13 cellular contexts compared by ENCODE assay signal in the genomic region with DNA sequence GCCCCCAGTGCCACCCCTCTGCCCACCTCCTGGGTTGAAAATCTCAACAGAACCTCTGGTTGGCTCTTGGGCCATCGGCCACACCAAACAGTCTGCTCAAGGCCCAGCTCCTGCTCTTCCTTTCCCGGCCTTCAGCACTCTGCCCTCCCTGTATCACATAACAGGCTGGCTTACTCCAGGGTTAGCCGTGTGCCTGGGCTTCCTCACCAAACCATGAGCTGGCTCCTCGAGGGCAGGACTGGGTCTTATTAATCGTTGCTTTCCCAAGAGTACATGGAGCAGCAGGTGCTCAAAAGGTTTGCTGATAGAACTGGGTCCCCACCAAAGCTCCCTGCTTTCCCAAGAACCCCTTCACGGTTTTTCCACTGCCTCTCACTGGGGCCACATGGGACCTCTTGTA. TPM values are rescaled to one million over a fixed set of nuclear protein-coding genes. Genes with fewer than 3 reads are reported as not detected.
DNase-seq lines count a peak whose midpoint lies in the region; ATAC-seq and TF ChIP-seq lines count a peak whose summit lies in the region.
"Had no signal": no experiment of that assay in that cellular context is flagged by ENCODE, and none has a peak within 500 bp of the region (broad histone marks: within the 10 kb centered on the region; RNA-seq: fewer than 3 reads in every experiment).

No MANE protein-coding gene starts in this region.

- no peaks in the 10 kb centered on the region for H3K27me3 Mint-ChIP-seq in natural killer cell treated with Interleukin-12 subunit alpha and Interleukin-12 subunit beta and Interleukin-15 and Interleukin-18, amount 100 ng/mL, for 72 hours
- no peaks in the 10 kb centered on the region for H3K27me3 Mint-ChIP-seq in natural killer cell (ENCODE audit: low read depth in 2 of 2)
- no peaks in the 10 kb centered on the region for H3K27me3 Mint-ChIP-seq in activated naive CD8-positive, alpha-beta T cell treated with anti-CD3 and anti-CD28 coated beads for 36 hours
- H3K27me3 Mint-ChIP-seq: naive B cell had no signal

- H3K36me3 ChIP-seq in mesenchymal stem cell (ENCODE audit: control insufficient read depth in 1 of 2, insufficient read depth in 2 of 2, low read depth in 1 of 2, low read length in 2 of 2) (no peaks in the 10 kb centered on the region), upper lobe of right lung (peaks cover 6% of the 10 kb centered on the region)

- peak overlapping the region; percentile 81 for H4K8ac ChIP-seq in mesenchymal stem cell (ENCODE audit: low read length)

- H3K4me3 ChIP-seq in mesenchymal stem cell (ENCODE audit: insufficient read depth in 1 of 2, low read depth in 1 of 2, low read length in 2 of 2) (no peak overlapping the region), upper lobe of right lung (no peak overlapping the region)
- H3K4me3 ChIP-seq: BLaER1 had no signal

- H2BK12ac ChIP-seq in mesenchymal stem cell (ENCODE audit: low read length in 2 of 2) = peak overlapping the region; percentile 95 to 99

- H3K27ac ChIP-seq in mesenchymal stem cell (ENCODE audit: low read length, poor library complexity, severe bottlenecking) (peak overlapping the region; percentile 99), upper lobe of right lung (no peak overlapping the region)
- H3K27ac ChIP-seq: BLaER1 had no signal

- H3K27ac Mint-ChIP-seq in natural killer cell treated with Interleukin-12 subunit alpha and Interleukin-12 subunit beta and Interleukin-15 and Interleukin-18, amount 100 ng/mL, for 72 hours = peak overlapping the region; percentile 87 to 94
- H3K27ac Mint-ChIP-seq in natural killer cell = no peak overlapping the region
- H3K27ac Mint-ChIP-seq in activated naive CD8-positive, alpha-beta T cell treated with anti-CD3 and anti-CD28 coated beads for 36 hours = peak overlapping the region; percentile 92
- H3K27ac Mint-ChIP-seq: immature natural killer cell had no signal

- TF ChIP-seq CTCF in natural killer cell (IDR thresholded peaks at IDR 0.05) (no peak), upper lobe of right lung (IDR thresholded peaks at IDR 0.05) (no peak)

- H2BK5ac ChIP-seq in mesenchymal stem cell (ENCODE audit: low read depth, low read length, poor library complexity, severe bottlenecking) = peak overlapping the region; percentile 99

- no peaks in the 10 kb centered on the region for H3K36me3 Mint-ChIP-seq in natural killer cell treated with Interleukin-12 subunit alpha and Interleukin-12 subunit beta and Interleukin-15 and Interleukin-18, amount 100 ng/mL, for 72 hours
- H3K36me3 Mint-ChIP-seq in natural killer cell = no peaks in the 10 kb centered on the region
- peaks cover 4% of the 10 kb centered on the region for H3K36me3 Mint-ChIP-seq in activated naive CD8-positive, alpha-beta T cell treated with anti-CD3 and anti-CD28 coated beads for 36 hours
- H3K36me3 Mint-ChIP-seq: naive B cell had no signal

- intact Hi-C loops in natural killer cell (cut with micrococcal nuclease) (loop anchor here (1.0 to 2.0 kb wide), 2 partner anchors 134 to 142 kb away; partner anchors contain the start of gene GDF5), upper lobe of right lung (cut with DNase I) (loop anchor here (5.0 kb wide), 1 partner anchor 137 kb away; no protein-coding TSS in a partner anchor)

- H2AFZ ChIP-seq in mesenchymal stem cell (ENCODE audit: low read depth, low read length) = no peak overlapping the region

- ATAC-seq in natural killer cell treated with Interleukin-12 subunit alpha and Interleukin-12 subunit beta and Interleukin-15 and Interleukin-18, amount 100 ng/mL, for 72 hours = no peak
- no peak for ATAC-seq in natural killer cell
- no peak for ATAC-seq in upper lobe of right lung

- H3K4ac ChIP-seq in mesenchymal stem cell (ENCODE audit: low read depth in 1 of 2, low read length in 2 of 2) = peak overlapping the region; percentile 93 to 95

- peaks cover 26 to 35% of the 10 kb centered on the region in 2 donors for H3K4me1 Mint-ChIP-seq in natural killer cell treated with Interleukin-12 subunit alpha and Interleukin-12 subunit beta and Interleukin-15 and Interleukin-18, amount 100 ng/mL, for 72 hours (ENCODE audit: low read depth in 2 of 2)
- peaks cover 5 to 7% of the 10 kb centered on the region in 2 donors for H3K4me1 Mint-ChIP-seq in natural killer cell
- peaks cover 34% of the 10 kb centered on the region for H3K4me1 Mint-ChIP-seq in activated naive CD8-positive, alpha-beta T cell treated with anti-CD3 and anti-CD28 coated beads for 36 hours

- peaks cover 55% of the 10 kb centered on the region for H3K4me1 ChIP-seq in mesenchymal stem cell (ENCODE audit: control insufficient read depth, insufficient read depth, low read depth, low read length)
- no peaks in the 10 kb centered on the region for H3K4me1 ChIP-seq in upper lobe of right lung

- H3K9ac ChIP-seq in mesenchymal stem cell (ENCODE audit: low read length) = peak overlapping the region; percentile 69
- H3K9ac ChIP-seq: BLaER1 had no signal

- H3K27me3 ChIP-seq in mesenchymal stem cell (ENCODE audit: control insufficient read depth in 1 of 2, insufficient read depth in 1 of 2, low read length in 2 of 2) = no peaks in the 10 kb centered on the region
- no peaks in the 10 kb centered on the region for H3K27me3 ChIP-seq in upper lobe of right lung
- H3K27me3 ChIP-seq: BLaER1 had no signal

- H3K14ac ChIP-seq in mesenchymal stem cell (ENCODE audit: low read length in 2 of 2) = peak overlapping the region in 1 of 2 experiments; percentile 45

- H3K18ac ChIP-seq in mesenchymal stem cell (ENCODE audit: low read depth in 1 of 2, low read length in 2 of 2) = peak overlapping the region; percentile 87 to 94

- peak overlapping the region; percentile 66 for H2BK15ac ChIP-seq in mesenchymal stem cell (ENCODE audit: low read depth, poor library complexity, severe bottlenecking)

- H2BK120ac ChIP-seq in mesenchymal stem cell (ENCODE audit: low read depth, low read length) = peak overlapping the region; percentile 98

- H4K91ac ChIP-seq in mesenchymal stem cell (ENCODE audit: low read length) = peak overlapping the region; percentile 83

- H3K4me3 Mint-ChIP-seq in natural killer cell treated with Interleukin-12 subunit alpha and Interleukin-12 subunit beta and Interleukin-15 and Interleukin-18, amount 100 ng/mL, for 72 hours = peak overlapping the region; percentile 59
- H3K4me3 Mint-ChIP-seq in natural killer cell = no peak overlapping the region
- no peak overlapping the region for H3K4me3 Mint-ChIP-seq in activated naive CD8-positive, alpha-beta T cell treated with anti-CD3 and anti-CD28 coated beads for 36 hours
- H3K4me3 Mint-ChIP-seq: immature natural killer cell had no signal

- WGBS in mesenchymal stem cell = 77% methylated on average over 6 of the region's 6 CpGs

- H2AK5ac ChIP-seq in mesenchymal stem cell (ENCODE audit: low read length, severe bottlenecking) = peak overlapping the region; percentile 70

- H3K79me1 ChIP-seq in mesenchymal stem cell (replicated peaks; ENCODE audit: low read length, poor library complexity, severe bottlenecking) = peaks cover 4% of the 10 kb centered on the region

- peak; percentile 48 for DNase-seq in natural killer cell treated with Interleukin-12 subunit alpha and Interleukin-12 subunit beta and Interleukin-15 and Interleukin-18, amount 100 ng/mL, for 72 hours (ENCODE audit: low spot score)
- DNase-seq in natural killer cell (no peak), mesenchymal stem cell (no peak), upper lobe of right lung (peak; percentile 34), NCI-H2196 treated with DMSO at 0.1 percent for 48 hours (lab: John Stamatoyannopoulos, UW; ENCODE audit: unreplicated experiment) (no peak), UCSD-AML1 (lab: John Stamatoyannopoulos, UW; ENCODE audit: unreplicated experiment) (no peak), NCI-H774 (lab: John Stamatoyannopoulos, UW) (no peak)
- no peak for DNase-seq in activated naive CD8-positive, alpha-beta T cell treated with anti-CD3 and anti-CD28 coated beads for 36 hours
- DNase-seq: immature natural killer cell, naive B cell, NCI-H2227 treated with DMSO at 0.1 percent for 48 hours had no signal

- no peaks in the 10 kb centered on the region for H3K9me3 Mint-ChIP-seq in natural killer cell treated with Interleukin-12 subunit alpha and Interleukin-12 subunit beta and Interleukin-15 and Interleukin-18, amount 100 ng/mL, for 72 hours
- no peaks in the 10 kb centered on the region for H3K9me3 Mint-ChIP-seq in natural killer cell
- no peaks in the 10 kb centered on the region for H3K9me3 Mint-ChIP-seq in activated naive CD8-positive, alpha-beta T cell treated with anti-CD3 and anti-CD28 coated beads for 36 hours
- H3K9me3 Mint-ChIP-seq: immature natural killer cell, naive B cell had no signal

- no peaks in the 10 kb centered on the region for H3K9me3 ChIP-seq in mesenchymal stem cell (ENCODE audit: control insufficient read depth, low read length)
- no peaks in the 10 kb centered on the region for H3K9me3 ChIP-seq in upper lobe of right lung
- H3K9me3 ChIP-seq: BLaER1 had no signal

- H3K4me2 ChIP-seq in mesenchymal stem cell (ENCODE audit: low read length, poor library complexity, severe bottlenecking) = no peak overlapping the region
- H3K4me2 ChIP-seq: BLaER1 had no signal

- peak overlapping the region in 1 of 2 experiments; percentile 57 for H3K23ac ChIP-seq in mesenchymal stem cell (ENCODE audit: low read length in 2 of 2)

RNA-seq across cellular contexts. Expression of gene FAM83C, which starts 12.7 kb away (rescaled TPM):
- total RNA-seq in natural killer cell treated with Interleukin-12 subunit alpha and Interleukin-12 subunit beta and Interleukin-15 and Interleukin-18, amount 100 ng/mL, for 72 hours = under 1 TPM in 1 of 2 donors, not detected in 1; 0.10 TPM
- total RNA-seq in natural killer cell = not detected
- not detected for total RNA-seq in activated naive CD8-positive, alpha-beta T cell treated with anti-CD3 and anti-CD28 coated beads for 36 hours
- polyA plus RNA-seq in mesenchymal stem cell (2013, experiment 1 of 2) = not detected
- not detected for polyA plus RNA-seq in mesenchymal stem cell (2013, experiment 2 of 2)
- not detected for total RNA-seq in upper lobe of right lung
- total RNA-seq: cerebellum had no signal
- polyA plus RNA-seq: immature natural killer cell had no signal

RNA-seq across cellular contexts. Expression of gene EIF6, which starts 20.4 kb away (rescaled TPM):
- total RNA-seq in natural killer cell treated with Interleukin-12 subunit alpha and Interleukin-12 subunit beta and Interleukin-15 and Interleukin-18, amount 100 ng/mL, for 72 hours = 100 to 1,000 TPM; 154 to 233 TPM
- total RNA-seq in natural killer cell (10 to 100 TPM; 73.9 to 81.4 (median 79.0) TPM), upper lobe of right lung (78.8 TPM)
- 100 to 1,000 TPM; 172 to 179 TPM for total RNA-seq in activated naive CD8-positive, alpha-beta T cell treated with anti-CD3 and anti-CD28 coated beads for 36 hours
- 110 TPM for polyA plus RNA-seq in mesenchymal stem cell (2013, experiment 1 of 2)
- 112 TPM for polyA plus RNA-seq in mesenchymal stem cell (2013, experiment 2 of 2)

RNA-seq across cellular contexts. Expression of gene MMP24OS, which starts 27.0 kb away (rescaled TPM):
- total RNA-seq in natural killer cell treated with Interleukin-12 subunit alpha and Interleukin-12 subunit beta and Interleukin-15 and Interleukin-18, amount 100 ng/mL, for 72 hours = 10 to 100 TPM; 35.6 to 51.2 TPM
- total RNA-seq in natural killer cell (10 to 100 TPM; 76.5 to 92.7 (median 86.6) TPM), upper lobe of right lung (85.2 TPM)
- 10 to 100 TPM; 27.2 to 27.4 TPM for total RNA-seq in activated naive CD8-positive, alpha-beta T cell treated with anti-CD3 and anti-CD28 coated beads for 36 hours
- polyA plus RNA-seq in mesenchymal stem cell (2013, experiment 1 of 2) = 114 TPM
- 114 TPM for polyA plus RNA-seq in mesenchymal stem cell (2013, experiment 2 of 2)

Comparison
In these comparisons a context has a peak if more than half of its experiments do, and no peak if none do; other contexts are left out.
1. DNase-seq: peak in natural killer cell treated with Interleukin-12 subunit alpha and Interleukin-12 subunit beta and Interleukin-15 and Interleukin-18, amount 100 ng/mL, for 72 hours (single experiment) and upper lobe of right lung (single experiment); none in natural killer cell (single experiment), activated naive CD8-positive, alpha-beta T cell treated with anti-CD3 and anti-CD28 coated beads for 36 hours (single experiment), mesenchymal stem cell (single experiment), NCI-H2196 treated with DMSO at 0.1 percent for 48 hours (single experiment), UCSD-AML1 (single experiment) and NCI-H774 (single experiment).
2. H3K27ac Mint-ChIP-seq: peak in natural killer cell treated with Interleukin-12 subunit alpha and Interleukin-12 subunit beta and Interleukin-15 and Interleukin-18, amount 100 ng/mL, for 72 hours (2 of 2) and activated naive CD8-positive, alpha-beta T cell treated with anti-CD3 and anti-CD28 coated beads for 36 hours (single experiment); none in natural killer cell (0 of 2).